ENCODE assay signal across 25 cellular contexts in the genomic region with DNA sequence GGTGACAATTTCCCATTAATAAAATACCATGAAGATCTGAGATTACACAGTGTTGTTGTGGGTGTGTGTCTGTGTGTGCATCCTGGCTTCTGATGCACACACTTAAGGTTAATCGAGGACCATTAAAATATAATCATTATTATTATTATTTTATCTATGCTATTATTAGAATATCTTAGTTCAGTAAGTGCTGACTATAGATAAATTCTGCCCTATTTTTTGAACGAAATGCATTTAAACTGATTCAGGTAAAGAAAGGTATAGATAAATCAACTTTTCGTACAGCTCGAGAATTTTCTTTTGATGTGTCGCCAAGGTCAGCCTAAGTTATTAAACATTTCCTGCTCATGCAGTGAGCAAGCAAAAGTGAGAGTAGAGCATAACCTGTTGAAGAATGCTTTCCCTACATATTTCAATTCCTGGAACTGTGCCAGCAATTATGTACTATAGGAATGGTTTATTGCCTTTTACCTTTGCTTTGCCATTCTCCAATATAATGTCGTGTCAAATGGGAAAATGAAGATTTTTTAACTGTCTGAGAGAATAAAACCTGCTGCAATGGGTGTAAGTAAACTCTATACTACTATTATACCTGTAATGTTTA. TPM values are rescaled to one million over a fixed set of nuclear protein-coding genes. Genes with fewer than 3 reads are reported as not detected.
A peak's percentile ranks its signal among the peaks of the same experiment; 100 is the strongest.
DNase-seq lines count a peak whose midpoint lies in the region; ATAC-seq, FAIRE-seq and TF ChIP-seq lines count a peak whose summit lies in the region.
"Had no signal": no experiment of that assay in that cellular context is flagged by ENCODE, and none has a peak within 500 bp of the region (broad histone marks: within the 10 kb centered on the region; RNA-seq: fewer than 3 reads in every experiment).

No MANE protein-coding gene starts in this region.

- H3K9me3 ChIP-seq in HepG2 (ENCODE audit: low read length) = no peaks in the 10 kb centered on the region
- no peaks in the 10 kb centered on the region for H3K9me3 ChIP-seq in right lobe of liver

- H3K9ac ChIP-seq in HepG2 (ENCODE audit: insufficient read depth, low read depth, low read length) = no peak overlapping the region
- H3K9ac ChIP-seq: KMS-11 had no signal

- no peaks in the 10 kb centered on the region for H3K79me2 ChIP-seq in HepG2 (ENCODE audit: insufficient read depth, low read length)

- intact Hi-C loops in HepG2 (cut with micrococcal nuclease; ENCODE audit: unreplicated experiment) = no loop called here
- intact Hi-C loops in right lobe of liver (cut with DNase I) = no loop called here
- intact Hi-C loops in left colon (cut with DNase I, micrococcal nuclease) = no loop called here

- TF ChIP-seq EP300 in HepG2 (IDR thresholded peaks at IDR 0.05; ENCODE audit: low read depth in 2 of 2, low read length in 2 of 2) = no peak
- TF ChIP-seq EP300 in HepG2 (CRISPR knock-in tag; IDR thresholded peaks at IDR 0.05; ENCODE audit: borderline replicate concordance) = no peak

- TF ChIP-seq POLR2A in HepG2 (IDR thresholded peaks at IDR 0.05; ENCODE audit: insufficient read depth in 1 of 2, low read depth in 2 of 2, low read length in 2 of 2) (no peak), right lobe of liver (IDR thresholded peaks at IDR 0.05) (no peak), GM18505 (IDR thresholded peaks at IDR 0.05; ENCODE audit: borderline replicate concordance, extremely low read depth, insufficient read depth, insufficient read length) (no peak)

- no peaks in the 10 kb centered on the region for H3K27me3 ChIP-seq in HepG2 (ENCODE audit: control insufficient read depth in 1 of 2, insufficient read depth in 2 of 2, low read length in 2 of 2)
- no peaks in the 10 kb centered on the region for H3K27me3 ChIP-seq in right lobe of liver

- no peak overlapping the region for H2AFZ ChIP-seq in HepG2 (ENCODE audit: low read length)
- H2AFZ ChIP-seq: GM23338 had no signal

- in situ Hi-C loops in HepG2 (cut with HindIII; ENCODE audit: extremely low pct_ligation_motif_present, low pct_unique_long_range_greater_than_20kb) = no loop called here

- no peak for TF ChIP-seq CTCF in HepG2 (CRISPR knock-in tag; IDR thresholded peaks at IDR 0.05)
- TF ChIP-seq CTCF in right lobe of liver (IDR thresholded peaks at IDR 0.05) = no peak

- no peak overlapping the region for H3K4me2 ChIP-seq in HepG2 (ENCODE audit: low read depth, low read length)
- H3K4me2 ChIP-seq: GM23338, KMS-11 had no signal

- DNase-seq in DMS53 (lab: John Stamatoyannopoulos, UW) (peak; percentile 18), DMS53 treated with DMSO at 0.1 percent for 48 hours (lab: John Stamatoyannopoulos, UW; ENCODE audit: unreplicated experiment) (no peak), HepG2 (ENCODE audit: low spot score) (no peak), right lobe of liver (no peak), left colon (no peak), NCI-H446 treated with DMSO at 0.1 percent for 48 hours (lab: John Stamatoyannopoulos, UW) (no peak)
- DNase-seq: 8988T, Calu3, H9, NCI-H1048, NCI-H1436, NCI-H187 treated with DMSO at 0.1 percent for 48 hours, NCI-H2107, NCI-H226, NCI-H524, SHP77, T-cell had no signal

- no peak overlapping the region for H3K27ac ChIP-seq in HepG2 (ENCODE audit: extremely low read length, insufficient read depth, low read length)
- H3K27ac ChIP-seq in right lobe of liver = no peak overlapping the region
- H3K27ac ChIP-seq: KMS-11, RWPE1 had no signal

- BruUV-seq in HepG2 (replicated peaks; lab: Mats Ljungman, UMichigan) = no TSS peak

- H3K36me3 ChIP-seq in HepG2 (replicated peaks in 1 of 2; ENCODE audit: control insufficient read depth in 1 of 2, insufficient read depth in 2 of 2, low read length in 2 of 2) = no peaks in the 10 kb centered on the region
- no peaks in the 10 kb centered on the region for H3K36me3 ChIP-seq in right lobe of liver

- H3K4me1 ChIP-seq in HepG2 (ENCODE audit: insufficient read depth, low read length) = no peaks in the 10 kb centered on the region
- no peaks in the 10 kb centered on the region for H3K4me1 ChIP-seq in right lobe of liver

- CTCF ChIA-PET in HepG2 (lab: Yijun Ruan, JAX; ENCODE audit: low intra/inter-chr PET ratio, low total read pairs) = no interaction called here

- POLR2A ChIA-PET in HepG2 (lab: Yijun Ruan, JAX) = no interaction called here

- ATAC-seq in HepG2 (no peak), right lobe of liver (no peak), left colon (peak; percentile 88), GM18505 (IDR thresholded peaks at IDR 0.05; ENCODE audit: unreplicated experiment) (no peak)
- ATAC-seq: GM23338, Panc1, T-cell had no signal

- H3K4me3 ChIP-seq in HepG2 (replicated peaks in 1 of 3; ENCODE audit: insufficient read depth in 1 of 3, low read depth in 2 of 3, low read length in 3 of 3) = no peak overlapping the region
- H3K4me3 ChIP-seq in right lobe of liver = no peak overlapping the region
- H3K4me3 ChIP-seq: GM23338 had no signal

- no peak for TF ChIP-seq RAD21 in HepG2 (CRISPR knock-in tag; IDR thresholded peaks at IDR 0.05)

- H4K20me1 ChIP-seq in HepG2 (ENCODE audit: insufficient read depth, low read length) = no peaks in the 10 kb centered on the region

- no peak for FAIRE-seq in HepG2 (lab: Jason Lieb, UNC)

- 27% methylated on average over 6 of the region's 6 CpGs for WGBS in HepG2 (ENCODE audit: low lambda C conversion rate)
- WGBS in right lobe of liver (ENCODE audit: insufficient coverage, low coverage, low lambda C conversion rate, missing lambda C conversion rate) = 77% methylated on average over 6 of the region's 6 CpGs

TF ChIP-seq in HepG2, 621 proteins besides CTCF, POLR2A, EP300 and RAD21:
- no peak for TF ChIP-seq RXRA (CRISPR knock-in tag; IDR thresholded peaks at IDR 0.05)
- TF ChIP-seq, protein P1, sequence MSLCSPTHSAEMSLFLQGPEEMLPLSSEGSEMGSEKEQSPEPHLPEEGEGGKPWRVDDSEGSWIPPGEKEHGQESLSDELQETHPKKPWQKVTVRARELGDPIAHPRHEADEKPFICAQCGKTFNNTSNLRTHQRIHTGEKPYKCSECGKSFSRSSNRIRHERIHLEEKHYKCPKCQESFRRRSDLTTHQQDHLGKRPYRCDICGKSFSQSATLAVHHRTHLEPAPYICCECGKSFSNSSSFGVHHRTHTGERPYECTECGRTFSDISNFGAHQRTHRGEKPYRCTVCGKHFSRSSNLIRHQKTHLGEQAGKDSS (CRISPR knock-in tag; IDR thresholded peaks at IDR 0.05; ENCODE audit: borderline replicate concordance, low read depth) = no peak
- TF ChIP-seq, protein P2, sequence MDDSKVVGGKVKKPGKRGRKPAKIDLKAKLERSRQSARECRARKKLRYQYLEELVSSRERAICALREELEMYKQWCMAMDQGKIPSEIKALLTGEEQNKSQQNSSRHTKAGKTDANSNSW (CRISPR knock-in tag; IDR thresholded peaks at IDR 0.05; ENCODE audit: borderline replicate concordance) = no peak
- no peak for TF ChIP-seq PRMT3 (CRISPR knock-in tag; IDR thresholded peaks at IDR 0.05; ENCODE audit: borderline replicate concordance, low read depth)
- peak; percentile 60 to 78 for TF ChIP-seq MAFK (conservative IDR thresholded peaks at IDR 0.05 in 1 of 2, IDR thresholded peaks at IDR 0.05 in 1 of 2; ENCODE audit: low read length in 2 of 2)
- TF ChIP-seq ESRRA (CRISPR knock-in tag; IDR thresholded peaks at IDR 0.05; ENCODE audit: low read depth) = no peak
- peak; percentile 66 for TF ChIP-seq MAFF (IDR thresholded peaks at IDR 0.05; ENCODE audit: low read depth, low read length)
- no peak for TF ChIP-seq ZNF782 (CRISPR knock-in tag; IDR thresholded peaks at IDR 0.05; ENCODE audit: borderline replicate concordance)
- TF ChIP-seq SUZ12 (IDR thresholded peaks at IDR 0.05; ENCODE audit: low read depth, low read length) = no peak

RNA-seq across cellular contexts. Expression of a gene that starts 25.8 kb away (rescaled TPM):
- total RNA-seq in HepG2 (2016; rRNA removed; fragmentation: Illumina TruSeq; extraction: Trizol) = not detected in 2 replicates
- not detected in 2 replicates for total RNA-seq in HepG2 (2016; cell fraction: cytosol; rRNA removed; fragmentation: Illumina TruSeq; extraction: Trizol; ENCODE audit: low read depth)
- not detected in 2 replicates for total RNA-seq in HepG2 (2016; cell fraction: insoluble cytoplasmic fraction; rRNA removed; fragmentation: Illumina TruSeq; extraction: Trizol)
- not detected in 2 replicates for total RNA-seq in HepG2 (2016; cell fraction: membrane; rRNA removed; fragmentation: Illumina TruSeq; extraction: Trizol)
- total RNA-seq in HepG2 (2016; cell fraction: nucleus; rRNA removed; fragmentation: Illumina TruSeq; extraction: Trizol) = not detected in 2 replicates
- not detected in 2 replicates for polyA plus RNA-seq in HepG2 (2011; rRNA removed)
- polyA plus RNA-seq in HepG2 (2011; cell fraction: cytosol; rRNA removed) = not detected in 2 replicates
- not detected in 2 replicates for polyA plus RNA-seq in HepG2 (2011; cell fraction: nucleus; rRNA removed)
- polyA plus RNA-seq in HepG2 (2012) = not detected in 2 replicates
- polyA plus RNA-seq in HepG2 (2016; cell fraction: cytosol; fragmentation: Illumina TruSeq; extraction: Trizol; ENCODE audit: low read depth) = not detected in 2 replicates
- polyA plus RNA-seq in HepG2 (2016; cell fraction: insoluble cytoplasmic fraction; fragmentation: Illumina TruSeq; extraction: Trizol; ENCODE audit: low read depth) = not detected in 2 replicates
- not detected in 2 replicates for polyA plus RNA-seq in HepG2 (2016; cell fraction: membrane; fragmentation: Illumina TruSeq; extraction: Trizol; ENCODE audit: low read depth)
- not detected in 2 replicates for polyA plus RNA-seq in HepG2 (2016; cell fraction: nucleus; fragmentation: Illumina TruSeq; extraction: Trizol; ENCODE audit: insufficient read depth, low read depth)
- not detected in 2 replicates for polyA minus RNA-seq in HepG2 (2011; rRNA and poly(A)+ RNA removed; ENCODE audit: low replicate concordance)
- polyA minus RNA-seq in HepG2 (2011; cell fraction: cytosol; rRNA and poly(A)+ RNA removed) = not detected in 2 replicates
- not detected in 2 replicates for polyA minus RNA-seq in HepG2 (2011; cell fraction: nucleus; rRNA and poly(A)+ RNA removed)
- 1 to 10 TPM in 1 of 6 experiments, under 1 TPM in 5; 0.12 to 1.5 (median 0.52) TPM for total RNA-seq in right lobe of liver
- total RNA-seq in left colon = under 1 TPM; 0.70 to 0.73 TPM
- total RNA-seq: HT1080, OCI-LY7, SK-MEL-5, T-cell had no signal
